ENCODE assay signal across 13 cellular contexts in genomic region chr10:99540673-99541531, GRCh38. TPM values are rescaled to one million over a fixed set of nuclear protein-coding genes. Genes with fewer than 3 reads are reported as not detected.
DNase-seq lines count a peak whose midpoint lies in the region; ATAC-seq and TF ChIP-seq lines count a peak whose summit lies in the region.
"Had no signal": no experiment of that assay in that cellular context is flagged by ENCODE, and none has a peak within 500 bp of the region (broad histone marks: within the 10 kb centered on the region; RNA-seq: fewer than 3 reads in every experiment).

No MANE protein-coding gene starts in this region.

- H3K27me3 ChIP-seq in thoracic aorta (replicated peaks; ENCODE audit: insufficient read depth), result no peaks in the 10 kb centered on the region
- peaks cover 16% of the 10 kb centered on the region for H3K27me3 ChIP-seq in CD8-positive, alpha-beta T cell (ENCODE audit: insufficient read depth, low read length)

- ATAC-seq in activated CD8-positive, alpha-beta T cell treated with anti-CD3 and anti-CD28 coated beads, Interleukin-2, amount 10 ng/mL, durations not matched to agents 7 days and 5 days, result peak; percentile 40
- ATAC-seq in activated CD8-positive, alpha-beta T cell treated with anti-CD3 and anti-CD28 coated beads for 36 hours, result no peak
- ATAC-seq in T-helper 17 cell (no peak), thoracic aorta (ENCODE audit: insufficient number of reproducible peaks, low FRiP score, low read depth) (no peak)
- no peak for ATAC-seq in CD8-positive, alpha-beta T cell
- ATAC-seq: naive thymus-derived CD8-positive, alpha-beta T cell had no signal

- CTCF ChIA-PET in activated CD8-positive, alpha-beta T cell treated with anti-CD3 and anti-CD28 coated beads, Interleukin-2, amount 10 ng/mL, durations not matched to agents 7 days and 5 days (lab: Charles Lee), result no interaction called here
- CTCF ChIA-PET in activated CD8-positive, alpha-beta T cell treated with anti-CD3 and anti-CD28 coated beads for 36 hours (lab: Charles Lee), result no interaction called here
- CTCF ChIA-PET in CD8-positive, alpha-beta T cell (lab: Charles Lee), result no interaction called here

- H3K4me3 ChIP-seq in thoracic aorta, result peak overlapping the region; percentile 33
- H3K4me3 ChIP-seq in CD8-positive, alpha-beta T cell (ENCODE audit: low read depth, low read length), result no peak overlapping the region

- H3K36me3 Mint-ChIP-seq in activated CD8-positive, alpha-beta T cell treated with anti-CD3 and anti-CD28 coated beads, Interleukin-2, amount 10 ng/mL, durations not matched to agents 7 days and 5 days (ENCODE audit: low read depth), result no peaks in the 10 kb centered on the region
- no peaks in the 10 kb centered on the region for H3K36me3 Mint-ChIP-seq in activated CD8-positive, alpha-beta T cell treated with anti-CD3 and anti-CD28 coated beads for 36 hours (ENCODE audit: low read depth)
- H3K36me3 Mint-ChIP-seq in T-helper 17 cell (ENCODE audit: low read depth), result no peaks in the 10 kb centered on the region
- no peaks in the 10 kb centered on the region for H3K36me3 Mint-ChIP-seq in CD8-positive, alpha-beta T cell
- H3K36me3 Mint-ChIP-seq: naive thymus-derived CD8-positive, alpha-beta T cell had no signal

- peaks cover 11% of the 10 kb centered on the region for H3K4me1 Mint-ChIP-seq in activated CD8-positive, alpha-beta T cell treated with anti-CD3 and anti-CD28 coated beads, Interleukin-2, amount 10 ng/mL, durations not matched to agents 7 days and 5 days (ENCODE audit: low read depth)
- H3K4me1 Mint-ChIP-seq in activated CD8-positive, alpha-beta T cell treated with anti-CD3 and anti-CD28 coated beads for 36 hours (ENCODE audit: low read depth), result peaks cover 10% of the 10 kb centered on the region
- H3K4me1 Mint-ChIP-seq in T-helper 17 cell, result peaks cover 6% of the 10 kb centered on the region
- H3K4me1 Mint-ChIP-seq in CD8-positive, alpha-beta T cell (ENCODE audit: low read depth), result peaks cover 15% of the 10 kb centered on the region

- DNase-seq in activated CD8-positive, alpha-beta T cell treated with anti-CD3 and anti-CD28 coated beads, Interleukin-2, amount 10 ng/mL, durations not matched to agents 7 days and 5 days, result no peak
- DNase-seq in activated CD8-positive, alpha-beta T cell treated with anti-CD3 and anti-CD28 coated beads for 36 hours, result no peak
- DNase-seq in T-helper 17 cell, result no peak
- DNase-seq in left kidney (ENCODE audit: low read depth, low spot score), result peak; percentile 75
- no peak for DNase-seq in thoracic aorta (ENCODE audit: low spot score)
- no peak for DNase-seq in NCI-H510A (lab: John Stamatoyannopoulos, UW)
- DNase-seq in T-helper 2 cell, result no peak
- no peak for DNase-seq in CD8-positive, alpha-beta T cell
- DNase-seq: foreskin fibroblast; naive thymus-derived CD8-positive, alpha-beta T cell; NCI-H1694; stimulated activated CD4-positive, alpha-beta T cell treated with anti-CD3 and anti-CD28 coated beads, Interleukin-4, amount 100 ng/mL, for 4 hours had no signal

- POLR2A ChIA-PET in activated CD8-positive, alpha-beta T cell treated with anti-CD3 and anti-CD28 coated beads, Interleukin-2, amount 10 ng/mL, durations not matched to agents 7 days and 5 days (lab: Charles Lee), result no interaction called here
- POLR2A ChIA-PET in activated CD8-positive, alpha-beta T cell treated with anti-CD3 and anti-CD28 coated beads for 36 hours (lab: Charles Lee), result interaction anchor here (1.2 kb wide), 2 partner anchors 9 to 80 kb away, joined by 3 read pairs; partner anchors contain the start of gene NKX2-3
- POLR2A ChIA-PET in CD8-positive, alpha-beta T cell (lab: Charles Lee), result no interaction called here

- intact Hi-C loops in activated CD8-positive, alpha-beta T cell treated with anti-CD3 and anti-CD28 coated beads for 36 hours (cut with micrococcal nuclease), result no loop called here
- intact Hi-C loops in CD8-positive, alpha-beta T cell (cut with DNase I, micrococcal nuclease), result no loop called here

- no peak overlapping the region for H3K4me3 Mint-ChIP-seq in activated CD8-positive, alpha-beta T cell treated with anti-CD3 and anti-CD28 coated beads, Interleukin-2, amount 10 ng/mL, durations not matched to agents 7 days and 5 days
- no peak overlapping the region for H3K4me3 Mint-ChIP-seq in activated CD8-positive, alpha-beta T cell treated with anti-CD3 and anti-CD28 coated beads for 36 hours
- H3K4me3 Mint-ChIP-seq in T-helper 17 cell, result peak overlapping the region; percentile 28
- no peak overlapping the region for H3K4me3 Mint-ChIP-seq in CD8-positive, alpha-beta T cell

- peaks cover 5 to 16% of the 10 kb centered on the region in 2 donors for H3K4me1 ChIP-seq in thoracic aorta (ENCODE audit: control insufficient read depth in 1 of 2, low read depth in 2 of 2)
- H3K4me1 ChIP-seq in CD8-positive, alpha-beta T cell (ENCODE audit: insufficient read depth, low read length), result peaks cover 7% of the 10 kb centered on the region

- H3K27ac ChIP-seq in thoracic aorta, result no peak overlapping the region
- H3K27ac ChIP-seq in CD8-positive, alpha-beta T cell (ENCODE audit: low read depth, low read length), result no peak overlapping the region
- H3K27ac ChIP-seq: vagina had no signal

- no peaks in the 10 kb centered on the region for H3K9me3 ChIP-seq in T-helper 17 cell (ENCODE audit: control insufficient read depth, low read length, poor library complexity, severe bottlenecking)
- H3K9me3 ChIP-seq in thoracic aorta, result no peaks in the 10 kb centered on the region
- H3K9me3 ChIP-seq in CD8-positive, alpha-beta T cell (ENCODE audit: low read length), result no peaks in the 10 kb centered on the region
- H3K9me3 ChIP-seq: vagina had no signal

- H3K27me3 Mint-ChIP-seq in activated CD8-positive, alpha-beta T cell treated with anti-CD3 and anti-CD28 coated beads, Interleukin-2, amount 10 ng/mL, durations not matched to agents 7 days and 5 days (ENCODE audit: low read depth), result peaks cover 80% of the 10 kb centered on the region
- H3K27me3 Mint-ChIP-seq in activated CD8-positive, alpha-beta T cell treated with anti-CD3 and anti-CD28 coated beads for 36 hours, result peaks cover 70% of the 10 kb centered on the region
- peaks cover 88% of the 10 kb centered on the region for H3K27me3 Mint-ChIP-seq in T-helper 17 cell
- H3K27me3 Mint-ChIP-seq in CD8-positive, alpha-beta T cell (ENCODE audit: low read depth), result peaks cover 63% of the 10 kb centered on the region

- no peak for TF ChIP-seq CTCF in activated CD8-positive, alpha-beta T cell treated with anti-CD3 and anti-CD28 coated beads for 36 hours (IDR thresholded peaks at IDR 0.05)
- no peak for TF ChIP-seq CTCF in thoracic aorta (IDR thresholded peaks at IDR 0.05)
- TF ChIP-seq CTCF in CD8-positive, alpha-beta T cell (IDR thresholded peaks at IDR 0.05), result no peak

- no peaks in the 10 kb centered on the region for H3K9me3 Mint-ChIP-seq in activated CD8-positive, alpha-beta T cell treated with anti-CD3 and anti-CD28 coated beads, Interleukin-2, amount 10 ng/mL, durations not matched to agents 7 days and 5 days (ENCODE audit: insufficient read depth)
- H3K9me3 Mint-ChIP-seq in activated CD8-positive, alpha-beta T cell treated with anti-CD3 and anti-CD28 coated beads for 36 hours, result no peaks in the 10 kb centered on the region
- no peaks in the 10 kb centered on the region for H3K9me3 Mint-ChIP-seq in CD8-positive, alpha-beta T cell

- H3K27ac Mint-ChIP-seq in activated CD8-positive, alpha-beta T cell treated with anti-CD3 and anti-CD28 coated beads, Interleukin-2, amount 10 ng/mL, durations not matched to agents 7 days and 5 days, result no peak overlapping the region
- H3K27ac Mint-ChIP-seq in activated CD8-positive, alpha-beta T cell treated with anti-CD3 and anti-CD28 coated beads for 36 hours, result no peak overlapping the region
- H3K27ac Mint-ChIP-seq in T-helper 17 cell, result no peak overlapping the region
- H3K27ac Mint-ChIP-seq in CD8-positive, alpha-beta T cell, result no peak overlapping the region
- H3K27ac Mint-ChIP-seq: naive thymus-derived CD8-positive, alpha-beta T cell had no signal

- H3K36me3 ChIP-seq in thoracic aorta, result no peaks in the 10 kb centered on the region
- H3K36me3 ChIP-seq in CD8-positive, alpha-beta T cell (ENCODE audit: insufficient read depth, low read length), result no peaks in the 10 kb centered on the region
- H3K36me3 ChIP-seq: vagina had no signal

RNA-seq across cellular contexts. Expression of gene NKX2-3, which starts 8.2 kb away (rescaled TPM):
- total RNA-seq in activated CD8-positive, alpha-beta T cell treated with anti-CD3 and anti-CD28 coated beads, Interleukin-2, amount 10 ng/mL, durations not matched to agents 7 days and 5 days, result not detected
- not detected for total RNA-seq in activated CD8-positive, alpha-beta T cell treated with anti-CD3 and anti-CD28 coated beads for 36 hours
- total RNA-seq in T-helper 17 cell, result not detected
- total RNA-seq in thoracic aorta, result under 1 TPM in 1 of 2 donors, not detected in 1; 0.42 TPM
- total RNA-seq in CD8-positive, alpha-beta T cell, result not detected
- total RNA-seq: naive thymus-derived CD8-positive, alpha-beta T cell; vagina had no signal
